In the genomic region with DNA sequence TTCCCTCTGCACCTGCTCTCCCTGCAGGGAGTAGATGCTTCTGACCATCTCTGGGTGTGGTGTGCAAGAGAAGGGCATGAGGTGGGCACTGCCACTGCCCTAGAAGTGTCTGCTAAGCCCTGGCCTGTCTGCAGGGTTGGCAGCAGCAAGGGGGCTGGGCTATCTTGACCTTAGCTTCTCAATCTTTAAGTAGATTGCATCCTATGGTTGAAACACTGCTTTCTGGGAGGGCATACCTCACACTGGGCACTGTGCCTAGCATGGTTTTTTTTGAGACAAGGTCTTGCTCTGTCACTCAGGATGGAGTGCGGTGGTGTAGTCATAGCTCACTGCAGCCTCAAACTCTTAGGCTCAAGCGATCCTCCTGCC, we compare ENCODE assay signal across 1 cellular context.
TF ChIP-seq lines count a peak whose summit lies in the region.

No MANE protein-coding gene starts in this region.

TF ChIP-seq in HCT116, 20 proteins besides CTCF, POLR2A, EP300 and RAD21 (continued from another document):
- no peak for TF ChIP-seq TCF7L2 (IDR thresholded peaks at IDR 0.05; ENCODE audit: borderline replicate concordance, extremely low read depth, insufficient read depth, insufficient read length)
- TF ChIP-seq ZNF274 (IDR thresholded peaks at IDR 0.05; ENCODE audit: low read depth, low read length): no peak
- no peak for TF ChIP-seq SP1 (IDR thresholded peaks at IDR 0.05; ENCODE audit: low read depth)
- no peak for TF ChIP-seq POLR2AphosphoS5 (IDR thresholded peaks at IDR 0.05; ENCODE audit: low read depth, low read length)
- TF ChIP-seq JUND (IDR thresholded peaks at IDR 0.05): no peak
